Comparison of ENCODE assay signal across 24 cellular contexts in genomic region chr12:6238875-6239274, GRCh38.
"Had no signal": no experiment of that assay in that cellular context is flagged by ENCODE, and none has a peak within 500 bp of the region (broad histone marks: within the 10 kb centered on the region; RNA-seq: fewer than 3 reads in every experiment).

No MANE protein-coding gene starts in this region.

- H3K9me3 ChIP-seq: colonic mucosa, esophagus squamous epithelium, gastroesophageal sphincter, left ventricle myocardium inferior, lower lobe of right lung, pancreas, sigmoid colon, testis, transverse colon had no signal

- H3K27me3 Mint-ChIP-seq: memory B cell; stimulated activated naive CD8-positive, alpha-beta T cell treated with anti-CD3 and anti-CD28 coated beads, Interleukin-15, amount 100 ng/mL, for 72 hours had no signal

- H3K4me1 Mint-ChIP-seq: immature natural killer cell, memory B cell had no signal

- H3K36me3 Mint-ChIP-seq: immature natural killer cell; natural killer cell treated with Interleukin-12 subunit alpha and Interleukin-12 subunit beta and Interleukin-15 and Interleukin-18, amount 100 ng/mL, for 72 hours had no signal

- H3K27me3 ChIP-seq: colonic mucosa, esophagus squamous epithelium, gastroesophageal sphincter, neural progenitor cell, pancreas, sigmoid colon, testis, transverse colon had no signal

- H3K36me3 ChIP-seq: neural progenitor cell had no signal

- H3K4me3 ChIP-seq: colonic mucosa, esophagus squamous epithelium, gastroesophageal sphincter, left ventricle myocardium inferior, lower lobe of right lung, neural progenitor cell, pancreas, sigmoid colon, skin epidermis, testis, transverse colon had no signal

- H3K9me3 Mint-ChIP-seq: immature natural killer cell; memory B cell; natural killer cell treated with Interleukin-12 subunit alpha and Interleukin-12 subunit beta and Interleukin-15 and Interleukin-18, amount 100 ng/mL, for 72 hours; neural progenitor cell; stimulated activated naive B cell treated with anti-CD40 and anti-IgM and Interleukin-4, amounts not matched to agents 10 μg/mL and 1 μg/mL and 100 μg/mL, for 72 hours; stimulated activated naive CD8-positive, alpha-beta T cell treated with anti-CD3 and anti-CD28 coated beads, Interleukin-15, amount 100 ng/mL, for 72 hours had no signal

- DNase-seq: colonic mucosa; dermis blood vessel endothelial cell; esophagus squamous epithelium; foreskin fibroblast; glutamatergic neuron; immature natural killer cell; left cardiac atrium; left ventricle myocardium inferior; lower lobe of right lung; midbrain; nucleus accumbens; sigmoid colon; stimulated activated CD4-positive, alpha-beta T cell treated with anti-CD3 and anti-CD28 coated beads, Interleukin-2, amount 100 ng/mL, for 24 hours; stimulated activated CD4-positive, alpha-beta T cell treated with anti-CD3 and anti-CD28 coated beads, Interleukin-4, amount 100 ng/mL, for 4 hours; stimulated activated naive B cell treated with anti-CD40 and anti-IgM and Interleukin-4, amounts not matched to agents 10 μg/mL and 1 μg/mL and 100 μg/mL, for 72 hours; stimulated activated naive CD8-positive, alpha-beta T cell treated with anti-CD3 and anti-CD28 coated beads, Interleukin-15, amount 100 ng/mL, for 72 hours; testis; transverse colon had no signal

- H3K4me3 Mint-ChIP-seq: immature natural killer cell; memory B cell; natural killer cell treated with Interleukin-12 subunit alpha and Interleukin-12 subunit beta and Interleukin-15 and Interleukin-18, amount 100 ng/mL, for 72 hours; neural progenitor cell; stimulated activated naive B cell treated with anti-CD40 and anti-IgM and Interleukin-4, amounts not matched to agents 10 μg/mL and 1 μg/mL and 100 μg/mL, for 72 hours; stimulated activated naive CD8-positive, alpha-beta T cell treated with anti-CD3 and anti-CD28 coated beads, Interleukin-15, amount 100 ng/mL, for 72 hours had no signal

- H3K27ac Mint-ChIP-seq: memory B cell; natural killer cell treated with Interleukin-12 subunit alpha and Interleukin-12 subunit beta and Interleukin-15 and Interleukin-18, amount 100 ng/mL, for 72 hours; neural progenitor cell; stimulated activated naive B cell treated with anti-CD40 and anti-IgM and Interleukin-4, amounts not matched to agents 10 μg/mL and 1 μg/mL and 100 μg/mL, for 72 hours; stimulated activated naive CD8-positive, alpha-beta T cell treated with anti-CD3 and anti-CD28 coated beads, Interleukin-15, amount 100 ng/mL, for 72 hours had no signal

- ATAC-seq: gastroesophageal sphincter; left cardiac atrium; lower lobe of right lung; natural killer cell treated with Interleukin-12 subunit alpha and Interleukin-12 subunit beta and Interleukin-15 and Interleukin-18, amount 100 ng/mL, for 72 hours; pancreas; stimulated activated naive B cell treated with anti-CD40 and anti-IgM and Interleukin-4, amounts not matched to agents 10 μg/mL and 1 μg/mL and 100 μg/mL, for 72 hours; stimulated activated naive CD8-positive, alpha-beta T cell treated with anti-CD3 and anti-CD28 coated beads, Interleukin-15, amount 100 ng/mL, for 72 hours had no signal

- H3K27ac ChIP-seq: colonic mucosa, gastroesophageal sphincter, left ventricle myocardium inferior, lower lobe of right lung, neural progenitor cell, pancreas, sigmoid colon, skin epidermis, testis, transverse colon had no signal
